Comparison of ENCODE assay signal across 8 cellular contexts in genomic region chr19:5948697-5949564, GRCh38. TPM values are rescaled to one million over a fixed set of nuclear protein-coding genes. Genes with fewer than 3 reads are reported as not detected.
DNase-seq lines count a peak whose midpoint lies in the region; TF ChIP-seq lines count a peak whose summit lies in the region.

No MANE protein-coding gene starts in this region.

- CTCF ChIA-PET in AG04450 (lab: Charles Lee): interaction anchor here (1.2 to 12.8 kb wide), 3 partner anchors 18 to 145 kb away, joined by 3 to 72 read pairs (median 12); no protein-coding TSS in a partner anchor

- H3F3A ChIP-seq in OCI-LY1 (ENCODE audit: insufficient read depth, low read length): no peaks in the 10 kb centered on the region

- peaks cover 57% of the 10 kb centered on the region for H3K4me1 ChIP-seq in OCI-LY1 (ENCODE audit: insufficient read depth, low read length, severe bottlenecking)
- peaks cover 83% of the 10 kb centered on the region for H3K4me1 ChIP-seq in muscle layer of colon (ENCODE audit: insufficient read depth, low read length)

- no peaks in the 10 kb centered on the region for H3K9me2 ChIP-seq in OCI-LY1 (ENCODE audit: low read depth, low read length)

- DNase-seq in AG04450 (ENCODE audit: low read depth, low spot score) (no peak), caudate nucleus (lab: John Stamatoyannopoulos, UW) (peak in 7 of 61 donors; percentile 5 to 49 (median 9)), dermis blood vessel endothelial cell (no peak), T-helper 9 cell (no peak), GM19238 (ENCODE audit: insufficient read length, low spot score) (no peak)
- no peak for DNase-seq in stimulated activated CD4-positive, alpha-beta T cell treated with anti-CD3 and anti-CD28 coated beads, Interleukin-4, amount 100 ng/mL, for 1 hour

- H3K36me3 ChIP-seq in OCI-LY1 (ENCODE audit: insufficient read depth, low read length): peaks cover 24% of the 10 kb centered on the region; the same call in 1 of the 2 replicates
- H3K36me3 ChIP-seq in muscle layer of colon (ENCODE audit: insufficient read depth, low read length): no peaks in the 10 kb centered on the region

- H2AFZ ChIP-seq in OCI-LY1 (ENCODE audit: low read length): no peak overlapping the region

- peaks cover 19% of the 10 kb centered on the region for H3K79me2 ChIP-seq in OCI-LY1 (ENCODE audit: insufficient read depth, low read length)

- H4K20me1 ChIP-seq in OCI-LY1 (ENCODE audit: insufficient read depth, low read length): no peaks in the 10 kb centered on the region

- H3K27ac ChIP-seq in AG04450 (ENCODE audit: low read depth, low read length) (peak overlapping the region; percentile 21), OCI-LY1 (ENCODE audit: low read depth, low read length, poor library complexity, severe bottlenecking) (peak overlapping the region; percentile 98), caudate nucleus (ENCODE audit: low read depth, low read length) (peak overlapping the region; percentile 66), muscle layer of colon (ENCODE audit: low read depth, low read length) (peak overlapping the region; percentile 87)

- TF ChIP-seq CTCF in AG04450 (IDR thresholded peaks at IDR 0.05; ENCODE audit: low read depth, low read length) (no peak), OCI-LY1 (IDR thresholded peaks at IDR 0.05; ENCODE audit: low read length) (no peak)

- POLR2A ChIA-PET in AG04450 (lab: Yijun Ruan, JAX): interaction anchor here (0.6 to 2.5 kb wide), 2 partner anchors 13 to 29 kb away, joined by 3 to 11 read pairs; partner anchors contain the start of gene RANBP3

- no peak overlapping the region for H3K4me3 ChIP-seq in AG04450 (ENCODE audit: low read depth, low read length)
- peak overlapping the region; percentile 23 for H3K4me3 ChIP-seq in OCI-LY1 (ENCODE audit: low read depth, low read length, poor library complexity, severe bottlenecking)
- peak overlapping the region; percentile 2 to 14 for H3K4me3 ChIP-seq in muscle layer of colon (ENCODE audit: low read depth in 1 of 2, low read length in 2 of 2)

- H3K27me3 ChIP-seq in AG04450 (ENCODE audit: control insufficient read depth, insufficient read depth, low read length) (no peaks in the 10 kb centered on the region), OCI-LY1 (ENCODE audit: insufficient read depth, low read length) (no peaks in the 10 kb centered on the region), muscle layer of colon (ENCODE audit: control insufficient read depth in 1 of 2, insufficient read depth in 2 of 2, low read length in 2 of 2) (no peaks in the 10 kb centered on the region)

- H3K9ac ChIP-seq in OCI-LY1 (ENCODE audit: low read length): peak overlapping the region; percentile 59; the same call in 1 of the 2 replicates
- no peak overlapping the region for H3K9ac ChIP-seq in muscle layer of colon (ENCODE audit: low read length)

- peak overlapping the region; percentile 50; the same call in 1 of the 2 replicates for H3K4me2 ChIP-seq in OCI-LY1 (ENCODE audit: low read length)

- no peaks in the 10 kb centered on the region; the same call in 1 of the 2 replicates for H3K9me3 ChIP-seq in AG04450 (ENCODE audit: control insufficient read depth, insufficient read depth, low read length)
- no peaks in the 10 kb centered on the region for H3K9me3 ChIP-seq in OCI-LY1 (ENCODE audit: low read length)
- H3K9me3 ChIP-seq in muscle layer of colon (ENCODE audit: low read length): no peaks in the 10 kb centered on the region

RNA-seq across cellular contexts. Expression of gene RANBP3, which starts 29.0 kb away (rescaled TPM):
- polyA plus RNA-seq in AG04450 (2011; rRNA removed): 62.6 and 81.9 TPM in 2 replicates
- polyA minus RNA-seq in AG04450 (2011; rRNA and poly(A)+ RNA removed): 45.8 and 76.4 TPM in 2 replicates
- total RNA-seq in dermis blood vessel endothelial cell: 39.0 and 51.2 TPM in 2 replicates

RNA-seq across cellular contexts. Expression of gene CAPS, which starts 34.9 kb away (rescaled TPM):
- polyA plus RNA-seq in AG04450 (2011; rRNA removed): 2.7 and 2.8 TPM in 2 replicates
- 0.83 and 1.2 TPM in 2 replicates for polyA minus RNA-seq in AG04450 (2011; rRNA and poly(A)+ RNA removed)
- 2.6 and 3.7 TPM in 2 replicates for total RNA-seq in dermis blood vessel endothelial cell

RNA-seq across cellular contexts. Expression of gene VMAC, which starts 44.3 kb away (rescaled TPM):
- 2.5 and 2.6 TPM in 2 replicates for polyA plus RNA-seq in AG04450 (2011; rRNA removed)
- polyA minus RNA-seq in AG04450 (2011; rRNA and poly(A)+ RNA removed): 2.1 TPM in 2 replicates
- total RNA-seq in dermis blood vessel endothelial cell: 6.0 and 8.5 TPM in 2 replicates

RNA-seq across cellular contexts. Expression of gene NDUFA11, which starts 45.3 kb away (rescaled TPM):
- polyA plus RNA-seq in AG04450 (2011; rRNA removed): 168 and 272 TPM in 2 replicates
- polyA minus RNA-seq in AG04450 (2011; rRNA and poly(A)+ RNA removed): 14.4 and 26.5 TPM in 2 replicates
- 283 and 366 TPM in 2 replicates for total RNA-seq in dermis blood vessel endothelial cell

Comparison
In these comparisons a context has a peak if more than half of its experiments do, and no peak if none do; other contexts are left out.
1. H3K27ac ChIP-seq: peak in every context shown above with its lines; median percentile 98 in OCI-LY1; 87 in muscle layer of colon; 66 in caudate nucleus; 21 in AG04450.